19 cellular contexts compared by ENCODE assay signal in the genomic region with DNA sequence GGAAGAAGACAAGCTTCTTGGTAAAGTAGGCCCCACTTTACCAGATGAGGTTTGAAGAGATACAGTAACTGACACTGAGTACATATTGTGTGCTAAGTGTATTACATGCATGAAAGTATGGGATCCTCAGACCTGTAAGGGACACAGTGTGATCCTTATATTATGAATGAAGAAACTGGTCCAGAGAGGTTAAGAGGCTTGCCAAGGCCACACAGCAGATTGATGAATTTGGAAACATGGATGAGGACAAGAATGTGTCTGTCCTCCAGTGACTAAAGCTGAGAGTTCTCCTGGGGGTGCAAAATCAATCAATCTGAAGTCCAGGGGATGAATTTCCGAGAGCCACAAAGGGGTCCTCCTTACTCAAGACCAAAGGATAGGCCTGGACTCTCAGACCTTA. TPM values are rescaled to one million over a fixed set of nuclear protein-coding genes. Genes with fewer than 3 reads are reported as not detected.
DNase-seq lines count a peak whose midpoint lies in the region; ATAC-seq and TF ChIP-seq lines count a peak whose summit lies in the region.
"Had no signal": no experiment of that assay in that cellular context is flagged by ENCODE, and none has a peak within 500 bp of the region (broad histone marks: within the 10 kb centered on the region; RNA-seq: fewer than 3 reads in every experiment).

No MANE protein-coding gene starts in this region.

- DNase-seq in mammary epithelial cell (no peak), breast epithelium (ENCODE audit: low spot score in 2 of 2) (no peak), RWPE2 (ENCODE audit: low spot score) (peak; percentile 2), mesenteric fat pad (ENCODE audit: low spot score) (peak; percentile 35), esophagus squamous epithelium (lab: John Stamatoyannopoulos, UW) (no peak), NAMALWA (ENCODE audit: low spot score) (no peak), gastrocnemius medialis (no peak)
- DNase-seq: AML-193; C1 segment of cervical spinal cord; CD8-positive, alpha-beta T cell; GDM1; GOT3; Kasumi-1; NCI-H1417; NCI-H1694 treated with DMSO at 0.1 percent for 48 hours; NCI-H2107; NCI-H446 treated with DMSO at 0.1 percent for 48 hours; NCI-H526 treated with DMSO at 0.1 percent for 48 hours; Peyer's patch had no signal

- peaks cover 42% of the 10 kb centered on the region for H3K4me1 ChIP-seq in mammary epithelial cell (ENCODE audit: insufficient read depth, low read length)
- H3K4me1 ChIP-seq in breast epithelium = no peaks in the 10 kb centered on the region
- peaks cover 28% of the 10 kb centered on the region for H3K4me1 ChIP-seq in RWPE2 (ENCODE audit: insufficient read depth, poor library complexity, severe bottlenecking)
- H3K4me1 ChIP-seq in esophagus squamous epithelium = no peaks in the 10 kb centered on the region
- no peaks in the 10 kb centered on the region for H3K4me1 ChIP-seq in gastrocnemius medialis
- H3K4me1 ChIP-seq: Peyer's patch had no signal

- in situ Hi-C loops in mammary epithelial cell (cut with MboI; ENCODE audit: low sequenced_read_pairs in 2 of 2) (loop anchor here in 1 of 2 donors (10.0 to 25.0 kb wide), 2 partner anchors 200 to 378 kb away; no protein-coding TSS in a partner anchor), gastrocnemius medialis (cut with MboI; ENCODE audit: low sequenced_read_pairs in 4 of 4) (loop anchor here in 2 of 4 donors (25.0 kb wide), 2 partner anchors 200 to 375 kb away; partner anchors contain the start of genes FOXL2 (in 1 of the 2) and FOXL2NB (in 1 of the 2))

- no peak overlapping the region for H3K4me3 ChIP-seq in mammary epithelial cell (replicated peaks in 1 of 3; ENCODE audit: insufficient read depth in 1 of 3, low read depth in 2 of 3, low read length in 3 of 3)
- H3K4me3 ChIP-seq in breast epithelium = no peak overlapping the region
- no peak overlapping the region for H3K4me3 ChIP-seq in RWPE2 (ENCODE audit: severe bottlenecking)
- no peak overlapping the region for H3K4me3 ChIP-seq in esophagus squamous epithelium
- H3K4me3 ChIP-seq in gastrocnemius medialis = no peak overlapping the region
- H3K4me3 ChIP-seq: Peyer's patch had no signal

- H3K9me3 ChIP-seq in mammary epithelial cell (replicated peaks; ENCODE audit: insufficient read depth, low read length) (no peaks in the 10 kb centered on the region), breast epithelium (no peaks in the 10 kb centered on the region), RWPE2 (ENCODE audit: severe bottlenecking) (no peaks in the 10 kb centered on the region), esophagus squamous epithelium (no peaks in the 10 kb centered on the region), gastrocnemius medialis (no peaks in the 10 kb centered on the region)
- H3K9me3 ChIP-seq: Peyer's patch had no signal

- H3K79me2 ChIP-seq in mammary epithelial cell (ENCODE audit: insufficient read depth, low read length) = no peaks in the 10 kb centered on the region

- H3K9ac ChIP-seq in mammary epithelial cell (ENCODE audit: insufficient read depth, low read length) = no peak overlapping the region

- no peak overlapping the region for H2AFZ ChIP-seq in mammary epithelial cell (ENCODE audit: low read depth, low read length)

- no peaks in the 10 kb centered on the region for H4K20me1 ChIP-seq in mammary epithelial cell (ENCODE audit: insufficient read depth, low read length)

- H3K4me2 ChIP-seq in mammary epithelial cell (ENCODE audit: insufficient read depth, low read depth, low read length) = peak overlapping the region; percentile 41

- ATAC-seq in RWPE2 (ENCODE audit: low read depth) (no peak), gastrocnemius medialis (no peak)
- ATAC-seq: CD8-positive, alpha-beta T cell had no signal

- dilution Hi-C loops in mammary epithelial cell (cut with HindIII; ENCODE audit: low sequenced_read_pairs) = no loop called here

- no TSS peak for BruUV-seq in mammary epithelial cell (replicated peaks; lab: Mats Ljungman, UMichigan)

- TF ChIP-seq POLR2A in breast epithelium (IDR thresholded peaks at IDR 0.05) (no peak), esophagus squamous epithelium (IDR thresholded peaks at IDR 0.05) (no peak), gastrocnemius medialis (IDR thresholded peaks at IDR 0.05) (no peak)

- no peak overlapping the region for H3K27ac ChIP-seq in mammary epithelial cell (ENCODE audit: insufficient read depth, low read depth, low read length)
- H3K27ac ChIP-seq in breast epithelium = no peak overlapping the region
- no peak overlapping the region for H3K27ac ChIP-seq in RWPE2 (ENCODE audit: poor library complexity, severe bottlenecking)
- no peak overlapping the region for H3K27ac ChIP-seq in esophagus squamous epithelium
- no peak overlapping the region for H3K27ac ChIP-seq in gastrocnemius medialis
- H3K27ac ChIP-seq: Peyer's patch had no signal

- CTCF ChIA-PET in mammary epithelial cell (lab: Charles Lee; ENCODE audit: low non-redundant PET) = no interaction called here

- WGBS in mammary epithelial cell (ENCODE audit: low coverage, missing lambda C conversion rate) = 89% methylated on average over 1 of the region's 1 CpG
- WGBS in esophagus squamous epithelium, 2 donors = 82 to 100% methylated on average over 1 of the region's 1 CpG

- TF ChIP-seq CTCF in mammary epithelial cell (conservative IDR thresholded peaks at IDR 0.05 in 1 of 2, IDR thresholded peaks at IDR 0.05 in 1 of 2; ENCODE audit: extremely low read depth in 1 of 2, insufficient read depth in 1 of 2, low read depth in 1 of 2, low read length in 2 of 2) (no peak), breast epithelium (IDR thresholded peaks at IDR 0.05) (no peak), RWPE2 (IDR thresholded peaks at IDR 0.05; ENCODE audit: poor library complexity, severe bottlenecking) (no peak), esophagus squamous epithelium (IDR thresholded peaks at IDR 0.05) (no peak), gastrocnemius medialis (IDR thresholded peaks at IDR 0.05 in 4 of 5, conservative IDR thresholded peaks at IDR 0.05 in 1 of 5) (no peak)

- H3K36me3 ChIP-seq in mammary epithelial cell (ENCODE audit: insufficient read depth, low read length) (no peaks in the 10 kb centered on the region), breast epithelium (no peaks in the 10 kb centered on the region), RWPE2 (ENCODE audit: low read depth) (no peaks in the 10 kb centered on the region), esophagus squamous epithelium (no peaks in the 10 kb centered on the region), gastrocnemius medialis (no peaks in the 10 kb centered on the region)
- H3K36me3 ChIP-seq: Peyer's patch had no signal

- intact Hi-C loops in mammary epithelial cell (cut with micrococcal nuclease) (no loop called here), breast epithelium (cut with DNase I; ENCODE audit: low total_unique reads) (no loop called here), esophagus squamous epithelium (cut with DNase I) (no loop called here), gastrocnemius medialis (cut with DNase I; ENCODE audit: low total_unique reads) (no loop called here)

- no peaks in the 10 kb centered on the region for H3K27me3 ChIP-seq in mammary epithelial cell (ENCODE audit: insufficient read depth, low read length)
- H3K27me3 ChIP-seq in breast epithelium = peaks cover 0 to 3% of the 10 kb centered on the region in 2 donors
- H3K27me3 ChIP-seq in RWPE2 (ENCODE audit: insufficient read depth, poor library complexity, severe bottlenecking) = no peaks in the 10 kb centered on the region
- H3K27me3 ChIP-seq in esophagus squamous epithelium = peaks cover 0 to 18% (median 0%) of the 10 kb centered on the region in 4 donors
- H3K27me3 ChIP-seq in gastrocnemius medialis = peaks cover 0 to 2% (median 0%) of the 10 kb centered on the region in 3 donors
- H3K27me3 ChIP-seq: Peyer's patch had no signal

RNA-seq across cellular contexts. Expression of gene MRPS22, which starts 31.4 kb away (rescaled TPM):
- 10 to 100 TPM; 46.3 to 54.3 TPM for total RNA-seq in mammary epithelial cell
- polyA plus RNA-seq in mammary epithelial cell = 46.9 TPM
- 12.9 TPM for polyA minus RNA-seq in mammary epithelial cell
- total RNA-seq in breast epithelium = 10 to 100 TPM; 45.2 to 47.9 (median 46.4) TPM
- total RNA-seq in mesenteric fat pad = 37.6 TPM
- 10 to 100 TPM; 50.2 to 73.2 (median 62.3) TPM for total RNA-seq in esophagus squamous epithelium
- 100 to 1,000 TPM in 3 of 4 donors, 10 to 100 TPM in 1; 96.4 to 140 (median 116) TPM for total RNA-seq in gastrocnemius medialis

Comparison
In these comparisons a context has a peak if more than half of its experiments do, and no peak if none do; other contexts are left out.
1. DNase-seq: peak in RWPE2 (single experiment) and mesenteric fat pad (single experiment); none in mammary epithelial cell (single experiment), breast epithelium (0 of 2), esophagus squamous epithelium (single experiment), NAMALWA (single experiment) and gastrocnemius medialis (0 of 2).